ENCODE assay signal across 8 cellular contexts in genomic region chr7:97117035-97117371, GRCh38. TPM values are rescaled to one million over a fixed set of nuclear protein-coding genes. Genes with fewer than 3 reads are reported as not detected.
A peak's percentile ranks its signal among the peaks of the same experiment; 100 is the strongest.
DNase-seq lines count a peak whose midpoint lies in the region; FAIRE-seq and TF ChIP-seq lines count a peak whose summit lies in the region.

No MANE protein-coding gene starts in this region.

- intact Hi-C loops in OCI-LY7 (cut with micrococcal nuclease; ENCODE audit: unreplicated experiment) = loop anchor here (5.0 to 10.0 kb wide), 3 partner anchors 412 to 1135 kb away; partner anchors contain the start of genes SEM1 and TECPR1
- intact Hi-C loops in endothelial cell of umbilical vein (cut with micrococcal nuclease) = loop anchor here (2.0 kb wide), 1 partner anchor 58 kb away; no protein-coding TSS in a partner anchor

- peak overlapping the region; percentile 76 for H3K27ac ChIP-seq in OCI-LY7 (ENCODE audit: low read depth, low read length, poor library complexity, severe bottlenecking)
- H3K27ac ChIP-seq in endothelial cell of umbilical vein (ENCODE audit: insufficient read depth, low read depth, low read length) = no peak overlapping the region

- POLR2A ChIA-PET in OCI-LY7 (lab: Charles Lee) (interaction anchor here (0.6 to 1.9 kb wide), 8 partner anchors 9 to 756 kb away, joined by 3 to 6 read pairs (median 3); no protein-coding TSS in a partner anchor), endothelial cell of umbilical vein (lab: Charles Lee) (no interaction called here)

- dilution Hi-C loops in endothelial cell of umbilical vein (cut with MboI; ENCODE audit: extremely low pct_ligation_motif_present, low sequenced_read_pairs) = no loop called here

- peaks cover 5% of the 10 kb centered on the region for H3K9me3 Mint-ChIP-seq in neural crest cell

- no peaks in the 10 kb centered on the region for H3K9me2 ChIP-seq in OCI-LY7 (ENCODE audit: insufficient read depth, low read length)

- H3K9me3 ChIP-seq in OCI-LY7 (ENCODE audit: low read length) (peaks cover 14% of the 10 kb centered on the region; the same call in 1 of the 2 replicates), endothelial cell of umbilical vein (replicated peaks; ENCODE audit: control insufficient read depth, insufficient read depth, low read length) (no peaks in the 10 kb centered on the region)

- TF ChIP-seq CTCF in OCI-LY7 (conservative IDR thresholded peaks at IDR 0.05; ENCODE audit: low read length) (no peak), endothelial cell of umbilical vein (IDR thresholded peaks at IDR 0.05; ENCODE audit: extremely low read depth in 1 of 2, insufficient read depth in 1 of 2, low read depth in 1 of 2, low read length in 2 of 2) (no peak), neural crest cell (conservative IDR thresholded peaks at IDR 0.05) (no peak)

- peak overlapping the region; percentile 88 for H3K27ac Mint-ChIP-seq in neural crest cell (ENCODE audit: unreplicated experiment)

- peaks cover 40% of the 10 kb centered on the region for H3K79me2 ChIP-seq in OCI-LY7 (ENCODE audit: insufficient read depth, low read depth, low read length)
- no peaks in the 10 kb centered on the region for H3K79me2 ChIP-seq in endothelial cell of umbilical vein (ENCODE audit: control insufficient read depth, insufficient read depth, low read length)

- BruUV-seq in OCI-LY7 (replicated peaks; lab: Mats Ljungman, UMichigan) = no TSS peak
- no TSS peak for BruUV-seq in endothelial cell of umbilical vein (replicated peaks; lab: Mats Ljungman, UMichigan)

- H3K36me3 ChIP-seq in OCI-LY7 (ENCODE audit: insufficient read depth, low read length) (peaks cover 24% of the 10 kb centered on the region), endothelial cell of umbilical vein (ENCODE audit: control insufficient read depth in 2 of 2, extremely low read depth in 1 of 2, insufficient read depth in 2 of 2, low read length in 2 of 2) (no peaks in the 10 kb centered on the region)

- CTCF ChIA-PET in OCI-LY7 (lab: Charles Lee; ENCODE audit: unreplicated experiment) (no interaction called here), endothelial cell of umbilical vein (lab: Charles Lee) (interaction anchor here (0.8 to 3.3 kb wide), 5 partner anchors 12 to 731 kb away, joined by 3 to 22 read pairs (median 9); no protein-coding TSS in a partner anchor)

- H3K4me3 Mint-ChIP-seq in neural crest cell = peak overlapping the region; percentile 98

- H3K4me3 ChIP-seq in OCI-LY7 (ENCODE audit: low read depth, low read length, poor library complexity, severe bottlenecking) = peak overlapping the region; percentile 78
- H3K4me3 ChIP-seq in endothelial cell of umbilical vein (replicated peaks in 1 of 3; ENCODE audit: insufficient read depth in 1 of 3, low read depth in 1 of 3, low read length in 3 of 3) = peak overlapping the region in 2 of 3 experiments; percentile 33 to 90

- TF ChIP-seq POLR2A in endothelial cell of umbilical vein (IDR thresholded peaks at IDR 0.05; ENCODE audit: low read depth, low read length) (no peak), GM12891 (IDR thresholded peaks at IDR 0.05; ENCODE audit: low read depth, low read length) (no peak)

- H3K9ac ChIP-seq in endothelial cell of umbilical vein (replicated peaks; ENCODE audit: extremely low read depth, insufficient read depth, low read length) = peak overlapping the region; percentile 32

- H3K4me2 ChIP-seq in OCI-LY7 (ENCODE audit: low read length) = peak overlapping the region; percentile 63
- peak overlapping the region; percentile 49 for H3K4me2 ChIP-seq in endothelial cell of umbilical vein (ENCODE audit: insufficient read depth, low read length)

- no peaks in the 10 kb centered on the region for H3K27me3 ChIP-seq in endothelial cell of umbilical vein (ENCODE audit: control insufficient read depth in 2 of 2, insufficient read depth in 2 of 2, low read length in 2 of 2)

- H3K4me1 Mint-ChIP-seq in neural crest cell = peaks cover 39% of the 10 kb centered on the region

- FAIRE-seq in endothelial cell of umbilical vein (lab: Jason Lieb, UNC) (no peak), GM12891 (lab: Jason Lieb, UNC) (no peak)

- in situ Hi-C loops in KBM-7 (cut with MboI; ENCODE audit: low pct_unique_long_range_greater_than_20kb, low sequenced_read_pairs) = no loop called here

- peaks cover 12% of the 10 kb centered on the region for H3K36me3 Mint-ChIP-seq in neural crest cell (ENCODE audit: low read depth)

- peaks cover 4% of the 10 kb centered on the region for H3K27me3 Mint-ChIP-seq in neural crest cell (ENCODE audit: low read depth)

- H4K20me1 ChIP-seq in OCI-LY7 (ENCODE audit: insufficient read depth, low read length) = no peaks in the 10 kb centered on the region
- H4K20me1 ChIP-seq in endothelial cell of umbilical vein (replicated peaks; ENCODE audit: control insufficient read depth, extremely low read depth, insufficient read depth, low read length) = no peaks in the 10 kb centered on the region

- H2AFZ ChIP-seq in OCI-LY7 (ENCODE audit: low read length) (peak overlapping the region; percentile 96), endothelial cell of umbilical vein (ENCODE audit: low read depth, low read length) (peak overlapping the region; percentile 96)

- H3K9me1 ChIP-seq in endothelial cell of umbilical vein (replicated peaks; ENCODE audit: control insufficient read depth, extremely low read depth, insufficient read depth, low read length) = no peaks in the 10 kb centered on the region

- H3K4me1 ChIP-seq in OCI-LY7 (ENCODE audit: insufficient read depth, low read length, poor library complexity, severe bottlenecking) (peaks cover 28% of the 10 kb centered on the region), endothelial cell of umbilical vein (ENCODE audit: control insufficient read depth, extremely low read depth, insufficient read depth, low read length) (peaks cover 10% of the 10 kb centered on the region)

- DNase-seq in CD1c-positive myeloid dendritic cell (ENCODE audit: extremely low spot score) (peak; percentile 2), OCI-LY7 (ENCODE audit: low spot score) (no peak), endothelial cell of umbilical vein (ENCODE audit: low read depth, low spot score) (no peak), neural crest cell (ENCODE audit: low read depth, low spot score) (no peak), NCI-H446 (lab: John Stamatoyannopoulos, UW) (no peak), GM12891 (ENCODE audit: insufficient read length, low spot score) (no peak), KBM-7 (no peak), HUDEP-2 (lab: John Stamatoyannopoulos, UW; ENCODE audit: unreplicated experiment in 76 of 76) (no peak)

TF ChIP-seq in endothelial cell of umbilical vein, 7 proteins besides CTCF, POLR2A, EP300 and RAD21:
- TF ChIP-seq GATA2 (IDR thresholded peaks at IDR 0.05; ENCODE audit: insufficient read depth, insufficient read length, low read depth, low read length) (no peak), POLR2AphosphoS5 (IDR thresholded peaks at IDR 0.05; ENCODE audit: insufficient read depth, low read depth, low read length) (no peak), JUN (IDR thresholded peaks at IDR 0.05; ENCODE audit: borderline replicate concordance, insufficient read depth, insufficient read length, low read depth) (no peak), EZH2 (IDR thresholded peaks at IDR 0.05; ENCODE audit: borderline replicate concordance, low read depth, low read length, severe bottlenecking) (no peak), MYC (IDR thresholded peaks at IDR 0.05; ENCODE audit: low read depth, low read length) (no peak), FOS (IDR thresholded peaks at IDR 0.05; ENCODE audit: borderline replicate concordance, insufficient read depth, low read length) (no peak), MAX (IDR thresholded peaks at IDR 0.05; ENCODE audit: insufficient read depth, insufficient read length) (no peak)

TF ChIP-seq in GM12891, 5 proteins besides CTCF, POLR2A, EP300 and RAD21:
- TF ChIP-seq SPI1 (IDR thresholded peaks at IDR 0.05; ENCODE audit: low read depth, low read length) (no peak), TAF1 (IDR thresholded peaks at IDR 0.05; ENCODE audit: low read depth, low read length) (no peak), PAX5 (IDR thresholded peaks at IDR 0.05; ENCODE audit: insufficient read depth, low read length, severe bottlenecking) (no peak), POU2F2 (IDR thresholded peaks at IDR 0.05; ENCODE audit: low read depth, low read length) (no peak), POLR2AphosphoS5 (IDR thresholded peaks at IDR 0.05; ENCODE audit: low read depth, low read length) (no peak)

RNA-seq across cellular contexts. Expression of gene SDHAF3, which starts 0.5 kb away (rescaled TPM):
- total RNA-seq in OCI-LY7 (2014; rRNA removed; shearing (Covaris generic)) = 9.9 and 27.9 TPM in 2 replicates
- total RNA-seq in OCI-LY7 (2022) (30.6 and 39.1 TPM in 2 replicates), endothelial cell of umbilical vein (5.2 and 7.1 TPM in 2 replicates), neural crest cell (25.1 and 27.3 TPM in 2 replicates)
- polyA plus RNA-seq in endothelial cell of umbilical vein = 1.3 and 1.7 TPM in 2 replicates
- polyA plus RNA-seq in endothelial cell of umbilical vein (2011; cell fraction: cytosol; rRNA removed) = 3.7 and 4.0 TPM in 2 replicates
- polyA plus RNA-seq in endothelial cell of umbilical vein (2011; cell fraction: nucleus; rRNA removed) = 2.3 and 2.9 TPM in 2 replicates
- polyA plus RNA-seq in endothelial cell of umbilical vein (2012) = 4.3 and 8.4 TPM in 2 replicates
- polyA minus RNA-seq in endothelial cell of umbilical vein = 1.4 and 6.2 TPM in 2 replicates
- polyA minus RNA-seq in endothelial cell of umbilical vein (2011; cell fraction: cytosol; rRNA and poly(A)+ RNA removed) = 15.6 TPM
- 1.1 and 2.5 TPM in 2 replicates for polyA minus RNA-seq in endothelial cell of umbilical vein (2011; cell fraction: nucleus; rRNA and poly(A)+ RNA removed)
- polyA plus RNA-seq in GM12891 (2012; ENCODE audit: low read depth, missing spikeins) = 18.7 TPM
